In genomic region chr13:111854403-111854802, GRCh38 we compare ENCODE assay signal across 19 cellular contexts.
DNase-seq lines count a peak whose midpoint lies in the region; ATAC-seq and TF ChIP-seq lines count a peak whose summit lies in the region.
"Had no signal": no experiment of that assay in that cellular context is flagged by ENCODE, and none has a peak within 500 bp of the region (broad histone marks: within the 10 kb centered on the region; RNA-seq: fewer than 3 reads in every experiment).

No MANE protein-coding gene starts in this region.

- ATAC-seq in GM23338 (no peak; the same call in 2 of the 3 replicates), HG02610 (IDR thresholded peaks at IDR 0.05; ENCODE audit: unreplicated experiment) (no peak)
- ATAC-seq: T-cell had no signal

- H3K27ac ChIP-seq in GM23338 (ENCODE audit: low read depth), result no peak overlapping the region
- H3K27ac ChIP-seq: HL-60, Peyer's patch had no signal

- H3K9me3 Mint-ChIP-seq in GM23338 (no peaks in the 10 kb centered on the region; the same call in 2 of the 3 replicates), nephron progenitor cell (no peaks in the 10 kb centered on the region)

- H3K4me3 Mint-ChIP-seq in GM23338 (no peak overlapping the region), nephron progenitor cell (no peak overlapping the region)
- H3K4me3 Mint-ChIP-seq: CD8-positive, alpha-beta memory T cell; IgD-negative memory B cell; T-cell had no signal

- no peaks in the 10 kb centered on the region for H3K9me2 ChIP-seq in GM23338 (ENCODE audit: insufficient read depth)
- H3K9me2 ChIP-seq: SK-N-SH had no signal

- no peaks in the 10 kb centered on the region for H4K20me1 ChIP-seq in GM23338 (replicated peaks; ENCODE audit: insufficient read depth)

- peaks cover 16% of the 10 kb centered on the region for H3K27me3 Mint-ChIP-seq in GM23338 (ENCODE audit: insufficient read depth, low read depth, poor library complexity)
- H3K27me3 Mint-ChIP-seq in nephron progenitor cell (ENCODE audit: low read depth, poor library complexity), result peaks cover 19% of the 10 kb centered on the region
- H3K27me3 Mint-ChIP-seq: IgD-negative memory B cell had no signal

- H3K4me1 ChIP-seq in GM23338 (ENCODE audit: insufficient read depth), result peaks cover 21% of the 10 kb centered on the region
- H3K4me1 ChIP-seq: Peyer's patch had no signal

- 0 out of 2 replicates have a peak, but pooled peaks cover 3% of the 10 kb centered on the region for H3F3A ChIP-seq in GM23338 (replicated peaks; ENCODE audit: low read depth)

- H3K4me1 Mint-ChIP-seq in GM23338 (peaks cover 37% of the 10 kb centered on the region), nephron progenitor cell (peaks cover 44% of the 10 kb centered on the region)
- H3K4me1 Mint-ChIP-seq: CD8-positive, alpha-beta memory T cell; IgD-negative memory B cell; T-cell had no signal

- H3K4me2 ChIP-seq in GM23338, result no peak overlapping the region
- H3K4me2 ChIP-seq: SK-N-SH had no signal

- no peaks in the 10 kb centered on the region for H3K27me3 ChIP-seq in GM23338 (ENCODE audit: insufficient read depth)
- H3K27me3 ChIP-seq: Peyer's patch had no signal

- no peak overlapping the region for H3K27ac Mint-ChIP-seq in GM23338
- peak overlapping the region; percentile 32 for H3K27ac Mint-ChIP-seq in nephron progenitor cell
- H3K27ac Mint-ChIP-seq: CD8-positive, alpha-beta memory T cell; IgD-negative memory B cell; T-cell had no signal

- TF ChIP-seq CTCF in GM23338 (conservative IDR thresholded peaks at IDR 0.05; ENCODE audit: low read depth in 2 of 2) (no peak; a peak in 1 of 4 replicates), nephron progenitor cell (IDR thresholded peaks at IDR 0.05) (no peak)

- 0 out of 2 replicates have a peak overlapping the region, but pooled peaks have one; percentile 88 for H2AFZ ChIP-seq in GM23338

- peak in 2 of 3 experiments; percentile 59 to 80 for DNase-seq in NCI-H1417 (lab: John Stamatoyannopoulos, UW)
- DNase-seq in NCI-H1417 treated with DMSO at 0.1 percent for 48 hours (lab: John Stamatoyannopoulos, UW), result no peak
- DNase-seq in GM23338 (ENCODE audit: low spot score), result peak; percentile 26
- peak; percentile 79 for DNase-seq in NCI-H748 (lab: John Stamatoyannopoulos, UW; ENCODE audit: unreplicated experiment)
- DNase-seq in nephron progenitor cell, result no peak
- no peak for DNase-seq in GM19240 (ENCODE audit: insufficient read length, low spot score)
- DNase-seq in activated CD4-positive, alpha-beta T cell treated with anti-CD3 and anti-CD28 coated beads, Interleukin-2, amount 50 U/mL, for 48 hours, result no peak
- DNase-seq: 8988T; CD8-positive, alpha-beta memory T cell; DMS 273 treated with DMSO at 0.1 percent for 48 hours; Kasumi-1; NCI-H446; NCI-H82; Peyer's patch; SK-N-SH; T-cell had no signal

- no peak overlapping the region for H3K4me3 ChIP-seq in GM23338
- H3K4me3 ChIP-seq: Peyer's patch had no signal

- no peaks in the 10 kb centered on the region for H3K79me2 ChIP-seq in GM23338 (replicated peaks; ENCODE audit: insufficient read depth)

- no peaks in the 10 kb centered on the region for H3K36me3 Mint-ChIP-seq in GM23338 (ENCODE audit: low read depth)
- H3K36me3 Mint-ChIP-seq in nephron progenitor cell (ENCODE audit: low read depth), result no peaks in the 10 kb centered on the region
- H3K36me3 Mint-ChIP-seq: CD8-positive, alpha-beta memory T cell; T-cell had no signal

- no peaks in the 10 kb centered on the region for H3K36me3 ChIP-seq in GM23338 (ENCODE audit: insufficient read depth)
- H3K36me3 ChIP-seq: Peyer's patch had no signal

TF ChIP-seq in GM23338, 12 proteins besides CTCF, POLR2A, EP300 and RAD21 (continues in another document):
- no peak for TF ChIP-seq EZH2 (IDR thresholded peaks at IDR 0.05; ENCODE audit: low read depth, unreplicated experiment)
- TF ChIP-seq ZNF331 (CRISPR knock-in tag; IDR thresholded peaks at IDR 0.05; ENCODE audit: low read depth), result no peak
- TF ChIP-seq NANOG (IDR thresholded peaks at IDR 0.05; ENCODE audit: borderline replicate concordance), result no peak
- no peak for TF ChIP-seq JUNB (IDR thresholded peaks at IDR 0.05; ENCODE audit: unreplicated experiment)
- TF ChIP-seq POLR2AphosphoS5 (IDR thresholded peaks at IDR 0.05; ENCODE audit: low read depth), result no peak
- TF ChIP-seq, protein P1, sequence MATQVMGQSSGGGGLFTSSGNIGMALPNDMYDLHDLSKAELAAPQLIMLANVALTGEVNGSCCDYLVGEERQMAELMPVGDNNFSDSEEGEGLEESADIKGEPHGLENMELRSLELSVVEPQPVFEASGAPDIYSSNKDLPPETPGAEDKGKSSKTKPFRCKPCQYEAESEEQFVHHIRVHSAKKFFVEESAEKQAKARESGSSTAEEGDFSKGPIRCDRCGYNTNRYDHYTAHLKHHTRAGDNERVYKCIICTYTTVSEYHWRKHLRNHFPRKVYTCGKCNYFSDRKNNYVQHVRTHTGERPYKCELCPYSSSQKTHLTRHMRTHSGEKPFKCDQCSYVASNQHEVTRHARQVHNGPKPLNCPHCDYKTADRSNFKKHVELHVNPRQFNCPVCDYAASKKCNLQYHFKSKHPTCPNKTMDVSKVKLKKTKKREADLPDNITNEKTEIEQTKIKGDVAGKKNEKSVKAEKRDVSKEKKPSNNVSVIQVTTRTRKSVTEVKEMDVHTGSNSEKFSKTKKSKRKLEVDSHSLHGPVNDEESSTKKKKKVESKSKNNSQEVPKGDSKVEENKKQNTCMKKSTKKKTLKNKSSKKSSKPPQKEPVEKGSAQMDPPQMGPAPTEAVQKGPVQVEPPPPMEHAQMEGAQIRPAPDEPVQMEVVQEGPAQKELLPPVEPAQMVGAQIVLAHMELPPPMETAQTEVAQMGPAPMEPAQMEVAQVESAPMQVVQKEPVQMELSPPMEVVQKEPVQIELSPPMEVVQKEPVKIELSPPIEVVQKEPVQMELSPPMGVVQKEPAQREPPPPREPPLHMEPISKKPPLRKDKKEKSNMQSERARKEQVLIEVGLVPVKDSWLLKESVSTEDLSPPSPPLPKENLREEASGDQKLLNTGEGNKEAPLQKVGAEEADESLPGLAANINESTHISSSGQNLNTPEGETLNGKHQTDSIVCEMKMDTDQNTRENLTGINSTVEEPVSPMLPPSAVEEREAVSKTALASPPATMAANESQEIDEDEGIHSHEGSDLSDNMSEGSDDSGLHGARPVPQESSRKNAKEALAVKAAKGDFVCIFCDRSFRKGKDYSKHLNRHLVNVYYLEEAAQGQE (IDR thresholded peaks at IDR 0.05; ENCODE audit: unreplicated experiment), result no peak
- no peak for TF ChIP-seq STAT1 (IDR thresholded peaks at IDR 0.05; ENCODE audit: unreplicated experiment)
- TF ChIP-seq, protein P2, sequence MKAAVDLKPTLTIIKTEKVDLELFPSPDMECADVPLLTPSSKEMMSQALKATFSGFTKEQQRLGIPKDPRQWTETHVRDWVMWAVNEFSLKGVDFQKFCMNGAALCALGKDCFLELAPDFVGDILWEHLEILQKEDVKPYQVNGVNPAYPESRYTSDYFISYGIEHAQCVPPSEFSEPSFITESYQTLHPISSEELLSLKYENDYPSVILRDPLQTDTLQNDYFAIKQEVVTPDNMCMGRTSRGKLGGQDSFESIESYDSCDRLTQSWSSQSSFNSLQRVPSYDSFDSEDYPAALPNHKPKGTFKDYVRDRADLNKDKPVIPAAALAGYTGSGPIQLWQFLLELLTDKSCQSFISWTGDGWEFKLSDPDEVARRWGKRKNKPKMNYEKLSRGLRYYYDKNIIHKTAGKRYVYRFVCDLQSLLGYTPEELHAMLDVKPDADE (IDR thresholded peaks at IDR 0.05), result no peak
- TF ChIP-seq EZH2phosphoT487 (IDR thresholded peaks at IDR 0.05; ENCODE audit: unreplicated experiment), result no peak

Comparison
In these comparisons a context has a peak if more than half of its experiments do, and no peak if none do; other contexts are left out.
1. DNase-seq: peak in NCI-H1417 (2 of 3), GM23338 (single experiment) and NCI-H748 (single experiment); none in NCI-H1417 treated with DMSO at 0.1 percent for 48 hours (single experiment), nephron progenitor cell (single experiment), GM19240 (single experiment) and activated CD4-positive, alpha-beta T cell treated with anti-CD3 and anti-CD28 coated beads, Interleukin-2, amount 50 U/mL, for 48 hours (0 of 2).